In the genomic region with DNA sequence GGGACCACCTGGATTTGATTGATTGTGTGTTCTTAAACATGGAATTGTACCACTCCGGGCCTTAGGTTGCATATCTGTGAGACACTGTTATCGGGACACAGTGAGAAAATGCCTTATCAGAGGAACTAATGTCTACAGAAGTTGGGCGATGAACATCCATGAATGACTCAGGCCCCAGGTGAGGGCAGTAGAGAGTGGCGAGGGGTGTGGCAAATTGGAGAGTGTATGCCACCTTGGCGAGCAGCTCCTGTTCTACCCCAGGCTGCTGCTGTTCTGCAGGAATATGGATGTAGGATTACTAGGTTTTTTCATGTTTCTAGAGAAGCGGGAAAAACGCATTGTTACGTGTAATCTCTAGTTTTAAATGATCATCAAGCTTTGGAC, we compare ENCODE assay signal across 11 cellular contexts. TPM values are rescaled to one million over a fixed set of nuclear protein-coding genes. Genes with fewer than 3 reads are reported as not detected.
DNase-seq lines count a peak whose midpoint lies in the region; ATAC-seq and TF ChIP-seq lines count a peak whose summit lies in the region.
"Had no signal": no experiment of that assay in that cellular context is flagged by ENCODE, and none has a peak within 500 bp of the region (broad histone marks: within the 10 kb centered on the region; RNA-seq: fewer than 3 reads in every experiment).

No MANE protein-coding gene starts in this region.

- no peak overlapping the region for H3K14ac ChIP-seq in mesenchymal stem cell (ENCODE audit: low read length in 2 of 2)

- H3K9me2 ChIP-seq in OCI-LY7 (ENCODE audit: insufficient read depth, low read length), result no peaks in the 10 kb centered on the region

- no peak overlapping the region for H3K18ac ChIP-seq in mesenchymal stem cell (ENCODE audit: low read depth in 1 of 2, low read length in 2 of 2)

- H3K4me3 Mint-ChIP-seq in activated T-cell treated with anti-CD3 and anti-CD28 coated beads, Interleukin-2, amount 50 U/mL, for 24 hours, result peak overlapping the region; percentile 66
- no peak overlapping the region for H3K4me3 Mint-ChIP-seq in CD14-positive monocyte
- H3K4me3 Mint-ChIP-seq: CD8-positive, alpha-beta memory T cell had no signal

- CTCF ChIA-PET in OCI-LY7 (lab: Charles Lee; ENCODE audit: unreplicated experiment), result interaction anchor here (1.0 kb wide), 1 partner anchor 41 kb away, joined by 4 read pairs; a partner anchor contains a TSS

- peak overlapping the region in 1 of 2 experiments; percentile 40 for H2BK12ac ChIP-seq in mesenchymal stem cell (ENCODE audit: low read length in 2 of 2)

- H3K79me2 ChIP-seq in OCI-LY7 (ENCODE audit: insufficient read depth, low read depth, low read length), result no peaks in the 10 kb centered on the region

- no peak overlapping the region for H2BK120ac ChIP-seq in mesenchymal stem cell (ENCODE audit: low read depth, low read length)

- H2AFZ ChIP-seq in OCI-LY7 (ENCODE audit: low read length) (peak overlapping the region; percentile 1; the same call in 1 of the 2 replicates), mesenchymal stem cell (ENCODE audit: low read depth, low read length) (no peak overlapping the region)

- no peak overlapping the region for H3K23ac ChIP-seq in mesenchymal stem cell (ENCODE audit: low read length in 2 of 2)

- peak overlapping the region; percentile 49 for H3K9ac ChIP-seq in mesenchymal stem cell (ENCODE audit: low read length)

- no peak overlapping the region for H3K4ac ChIP-seq in mesenchymal stem cell (ENCODE audit: low read depth in 1 of 2, low read length in 2 of 2)

- H3K4me2 ChIP-seq in OCI-LY7 (ENCODE audit: low read length), result peak overlapping the region; percentile 71
- H3K4me2 ChIP-seq in mesenchymal stem cell (ENCODE audit: low read length, poor library complexity, severe bottlenecking), result no peak overlapping the region

- H3K79me1 ChIP-seq in mesenchymal stem cell (replicated peaks; ENCODE audit: low read length, poor library complexity, severe bottlenecking), result peaks cover 4% of the 10 kb centered on the region

- H3K36me3 Mint-ChIP-seq in activated T-cell treated with anti-CD3 and anti-CD28 coated beads, Interleukin-2, amount 50 U/mL, for 24 hours (ENCODE audit: low read depth), result peaks cover 80% of the 10 kb centered on the region
- H3K36me3 Mint-ChIP-seq in CD14-positive monocyte, result peaks cover 81 to 90% of the 10 kb centered on the region in 2 donors

- H2BK5ac ChIP-seq in mesenchymal stem cell (ENCODE audit: low read depth, low read length, poor library complexity, severe bottlenecking), result no peak overlapping the region

- H3K9me3 ChIP-seq in OCI-LY7 (ENCODE audit: low read length) (no peaks in the 10 kb centered on the region), mesenchymal stem cell (ENCODE audit: control insufficient read depth, low read length) (no peaks in the 10 kb centered on the region)

- H3K4me1 ChIP-seq in OCI-LY7 (ENCODE audit: insufficient read depth, low read length, poor library complexity, severe bottlenecking) (peaks cover 25% of the 10 kb centered on the region), mesenchymal stem cell (ENCODE audit: control insufficient read depth, insufficient read depth, low read depth, low read length) (peaks cover 2% of the 10 kb centered on the region)

- no peaks in the 10 kb centered on the region for H3K9me3 Mint-ChIP-seq in activated T-cell treated with anti-CD3 and anti-CD28 coated beads, Interleukin-2, amount 50 U/mL, for 24 hours
- H3K9me3 Mint-ChIP-seq in CD14-positive monocyte, result no peaks in the 10 kb centered on the region
- H3K9me3 Mint-ChIP-seq: CD8-positive, alpha-beta memory T cell had no signal

- H3K27me3 ChIP-seq in mesenchymal stem cell (ENCODE audit: control insufficient read depth in 1 of 2, insufficient read depth in 1 of 2, low read length in 2 of 2), result no peaks in the 10 kb centered on the region

- H3K27ac ChIP-seq in OCI-LY7 (ENCODE audit: low read depth, low read length, poor library complexity, severe bottlenecking) (peak overlapping the region; percentile 43), mesenchymal stem cell (ENCODE audit: low read length, poor library complexity, severe bottlenecking) (no peak overlapping the region)

- peaks cover 62% of the 10 kb centered on the region for H3K36me3 ChIP-seq in OCI-LY7 (ENCODE audit: insufficient read depth, low read length)
- peaks cover 27 to 34% of the 10 kb centered on the region in 2 experiments for H3K36me3 ChIP-seq in mesenchymal stem cell (ENCODE audit: control insufficient read depth in 1 of 2, insufficient read depth in 2 of 2, low read depth in 1 of 2, low read length in 2 of 2)

- no peaks in the 10 kb centered on the region for H3K27me3 Mint-ChIP-seq in activated T-cell treated with anti-CD3 and anti-CD28 coated beads, Interleukin-2, amount 50 U/mL, for 24 hours
- H3K27me3 Mint-ChIP-seq in CD14-positive monocyte (ENCODE audit: low read depth in 3 of 3), result no peaks in the 10 kb centered on the region
- H3K27me3 Mint-ChIP-seq: CD8-positive, alpha-beta memory T cell had no signal

- H4K8ac ChIP-seq in mesenchymal stem cell (ENCODE audit: low read length), result no peak overlapping the region

- no peak overlapping the region for H4K91ac ChIP-seq in mesenchymal stem cell (ENCODE audit: low read length)

- DNase-seq in activated T-cell treated with anti-CD3 and anti-CD28 coated beads, Interleukin-2, amount 50 U/mL, for 24 hours, result no peak
- no peak for DNase-seq in activated T-cell treated with anti-CD3 and anti-CD28 coated beads, Interleukin-2, amount 50 U/mL, for 1 hour
- DNase-seq in OCI-LY7 (ENCODE audit: low spot score), result peak; percentile 36
- no peak for DNase-seq in mesenchymal stem cell
- DNase-seq in CD14-positive monocyte (ENCODE audit: low spot score), result no peak
- no peak for DNase-seq in NCI-H2029 treated with DMSO at 0.1 percent for 48 hours (lab: John Stamatoyannopoulos, UW)
- DNase-seq: CD8-positive, alpha-beta memory T cell; kidney; NCI-H1930 had no signal

- H2AK5ac ChIP-seq in mesenchymal stem cell (ENCODE audit: low read length, severe bottlenecking), result no peak overlapping the region

- H3K4me3 ChIP-seq in OCI-LY7 (ENCODE audit: low read depth, low read length, poor library complexity, severe bottlenecking) (no peak overlapping the region), mesenchymal stem cell (ENCODE audit: insufficient read depth in 1 of 2, low read depth in 1 of 2, low read length in 2 of 2) (peak overlapping the region in 1 of 2 experiments; percentile 25)

- 97% methylated on average over 8 of the region's 8 CpGs for WGBS in mesenchymal stem cell

- ATAC-seq in GM19438 (IDR thresholded peaks at IDR 0.05; ENCODE audit: low read depth, unreplicated experiment) (peak; percentile 17), GM21381 (IDR thresholded peaks at IDR 0.05; ENCODE audit: unreplicated experiment) (no peak)

- peak overlapping the region; percentile 88 for H3K27ac Mint-ChIP-seq in activated T-cell treated with anti-CD3 and anti-CD28 coated beads, Interleukin-2, amount 50 U/mL, for 24 hours
- no peak overlapping the region for H3K27ac Mint-ChIP-seq in CD14-positive monocyte

- intact Hi-C loops in OCI-LY7 (cut with micrococcal nuclease; ENCODE audit: unreplicated experiment), result no loop called here
- intact Hi-C loops in CD14-positive monocyte (cut with micrococcal nuclease), result loop anchor here in 1 of 2 donors (10.0 kb wide), 1 partner anchor 162 kb away; no protein-coding TSS in a partner anchor

- H3K4me1 Mint-ChIP-seq in activated T-cell treated with anti-CD3 and anti-CD28 coated beads, Interleukin-2, amount 50 U/mL, for 24 hours (ENCODE audit: low read depth), result peaks cover 59% of the 10 kb centered on the region
- H3K4me1 Mint-ChIP-seq in CD14-positive monocyte, result peaks cover 6% of the 10 kb centered on the region

- TF ChIP-seq CTCF in OCI-LY7 (conservative IDR thresholded peaks at IDR 0.05; ENCODE audit: low read length) (peak; percentile 73), CD14-positive monocyte (IDR thresholded peaks at IDR 0.05) (no peak)

- BruUV-seq in OCI-LY7 (replicated peaks; lab: Mats Ljungman, UMichigan), result no TSS peak

- 0 out of 2 replicates have a peak, but pooled peaks cover 1% of the 10 kb centered on the region for H4K20me1 ChIP-seq in OCI-LY7 (ENCODE audit: insufficient read depth, low read length)

- peak overlapping the region; percentile 21 for H2BK15ac ChIP-seq in mesenchymal stem cell (ENCODE audit: low read depth, poor library complexity, severe bottlenecking)

- POLR2A ChIA-PET in OCI-LY7 (lab: Charles Lee), result interaction anchor here (0.6 kb wide), 2 partner anchors 32 to 410 kb away, joined by 3 read pairs; no protein-coding TSS in a partner anchor

RNA-seq across cellular contexts. Expression of a gene that starts 38.8 kb away (rescaled TPM):
- 26.2 and 31.1 TPM in 2 replicates for total RNA-seq in OCI-LY7 (2014; rRNA removed; shearing (Covaris generic))
- total RNA-seq in OCI-LY7 (2022), result 50.9 and 52.0 TPM in 2 replicates
- 8.6 TPM for polyA plus RNA-seq in mesenchymal stem cell (2013, experiment 1 of 2)
- 8.3 TPM for polyA plus RNA-seq in mesenchymal stem cell (2013, experiment 2 of 2)
- 1 to 10 TPM; 3.4 to 5.8 TPM for polyA plus RNA-seq in CD14-positive monocyte

RNA-seq across cellular contexts. Expression of a gene that starts 40.9 kb away (rescaled TPM):
- total RNA-seq in OCI-LY7 (2014; rRNA removed; shearing (Covaris generic)), result 12.7 and 17.6 TPM in 2 replicates
- 13.5 and 15.1 TPM in 2 replicates for total RNA-seq in OCI-LY7 (2022)
- polyA plus RNA-seq in mesenchymal stem cell (2013, experiment 1 of 2), result 26.6 TPM
- polyA plus RNA-seq in mesenchymal stem cell (2013, experiment 2 of 2), result 28.1 TPM
- 10 to 100 TPM in 1 of 2 donors, 1 to 10 TPM in 1; 6.8 to 10.8 TPM for polyA plus RNA-seq in CD14-positive monocyte
